Comparison of ENCODE assay signal across 8 cellular contexts in the genomic region with DNA sequence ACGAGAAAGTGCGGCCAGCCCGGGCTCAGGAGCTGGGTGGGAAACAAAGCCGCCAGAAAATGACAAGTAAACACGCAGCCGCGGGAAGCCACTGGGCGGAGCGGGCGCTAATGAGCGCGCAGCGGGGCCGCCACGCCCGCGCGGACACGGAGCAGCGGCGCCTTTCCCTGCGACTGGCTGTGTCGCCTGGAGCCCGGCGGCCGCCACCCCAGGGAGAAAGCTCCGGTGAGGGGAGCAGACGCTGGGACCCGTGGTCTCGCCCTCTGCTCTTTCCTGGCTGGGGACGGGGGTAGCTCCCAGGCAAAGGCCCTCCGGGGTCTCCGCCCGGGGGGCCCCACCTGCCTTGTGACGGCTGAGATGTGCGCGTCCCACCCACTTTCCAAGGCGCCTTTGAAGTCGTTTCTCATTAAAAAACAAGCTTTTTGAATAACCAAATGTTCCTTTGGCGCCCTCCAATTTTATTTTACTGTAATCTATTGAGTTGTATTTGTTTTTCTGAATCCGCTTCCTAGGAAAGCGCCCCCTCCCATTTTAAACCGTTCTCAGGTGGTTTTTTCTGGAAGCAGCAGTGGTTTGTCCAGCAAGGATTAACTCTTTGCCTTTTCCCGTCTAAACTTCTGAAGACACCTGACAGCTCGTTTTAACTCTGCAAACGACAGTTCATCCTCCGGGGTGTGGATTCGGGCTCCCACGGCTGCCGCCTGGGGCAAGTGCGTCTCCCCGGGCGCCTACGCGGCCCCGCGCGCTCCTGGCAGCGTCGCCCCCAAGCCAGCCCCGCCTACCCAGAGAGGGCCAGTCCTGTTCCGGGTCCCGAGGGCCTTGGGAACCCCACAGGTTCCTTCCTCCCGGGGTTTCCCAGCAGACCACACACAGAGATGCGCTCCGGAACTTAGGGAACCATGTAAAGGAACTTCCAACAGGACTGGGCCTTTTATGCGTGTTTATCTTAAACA. TPM values are rescaled to one million over a fixed set of nuclear protein-coding genes. Genes with fewer than 3 reads are reported as not detected.
DNase-seq lines count a peak whose midpoint lies in the region; ATAC-seq and TF ChIP-seq lines count a peak whose summit lies in the region.

No MANE protein-coding gene starts in this region.

- TF ChIP-seq CTCF in CD8-positive, alpha-beta T cell (IDR thresholded peaks at IDR 0.05), result no peak

- H3K27me3 Mint-ChIP-seq in CD8-positive, alpha-beta T cell (ENCODE audit: low read depth), result no peaks in the 10 kb centered on the region

- no peaks in the 10 kb centered on the region for H3K36me3 Mint-ChIP-seq in CD8-positive, alpha-beta T cell

- POLR2A ChIA-PET in CD8-positive, alpha-beta T cell (lab: Charles Lee), result interaction anchor here (0.9 to 1.6 kb wide), 3 partner anchors 10 to 33 kb away, joined by 3 to 5 read pairs (median 3); no protein-coding TSS in a partner anchor

- peak; percentile 35 for ATAC-seq in CD8-positive, alpha-beta T cell
- ATAC-seq in HG03342 (IDR thresholded peaks at IDR 0.05; ENCODE audit: unreplicated experiment), result peak; percentile 47
- no peak for ATAC-seq in GM19397 (IDR thresholded peaks at IDR 0.05; ENCODE audit: unreplicated experiment)
- ATAC-seq in GM21825 (IDR thresholded peaks at IDR 0.05; ENCODE audit: unreplicated experiment), result no peak

- H3K4me3 ChIP-seq in CD8-positive, alpha-beta T cell (ENCODE audit: low read depth, low read length), result peak overlapping the region; percentile 37
- peak overlapping the region; percentile 34 for H3K4me3 ChIP-seq in iPS-18c (ENCODE audit: insufficient read depth, low read depth, low read length)

- H3K9me3 ChIP-seq in CD8-positive, alpha-beta T cell (ENCODE audit: low read length), result no peaks in the 10 kb centered on the region
- H3K9me3 ChIP-seq in iPS-18c (ENCODE audit: control insufficient read depth, insufficient read depth, low read length), result no peaks in the 10 kb centered on the region

- no peaks in the 10 kb centered on the region for H3K36me3 ChIP-seq in CD8-positive, alpha-beta T cell (ENCODE audit: insufficient read depth, low read length)

- H3K27me3 ChIP-seq in CD8-positive, alpha-beta T cell (ENCODE audit: insufficient read depth, low read length), result peaks cover 5% of the 10 kb centered on the region

- H3K4me1 Mint-ChIP-seq in CD8-positive, alpha-beta T cell (ENCODE audit: low read depth), result peaks cover 39% of the 10 kb centered on the region

- intact Hi-C loops in CD8-positive, alpha-beta T cell (cut with DNase I, micrococcal nuclease), result no loop called here

- CTCF ChIA-PET in CD8-positive, alpha-beta T cell (lab: Charles Lee), result interaction anchor here (0.7 to 1.4 kb wide), 6 partner anchors 9 to 127 kb away, joined by 3 to 6 read pairs (median 4); no protein-coding TSS in a partner anchor

- DNase-seq in CD8-positive, alpha-beta T cell, result peak in 5 of 7 experiments; percentile 12 to 49 (median 46)
- DNase-seq in activated effector memory CD4-positive, alpha-beta T cell treated with Interleukin-2 at 50 U/mL for 16 hours, result peak; percentile 47
- peak; percentile 46 for DNase-seq in stimulated activated CD4-positive, alpha-beta T cell treated with anti-CD3 and anti-CD28 coated beads, Interleukin-4, amount 100 ng/mL, for 1 hour
- DNase-seq in NCI-H128 (lab: John Stamatoyannopoulos, UW; ENCODE audit: unreplicated experiment), result no peak

- H3K9me3 Mint-ChIP-seq in CD8-positive, alpha-beta T cell, result peaks cover 3% of the 10 kb centered on the region

- H3K27ac Mint-ChIP-seq in CD8-positive, alpha-beta T cell, result peak overlapping the region; percentile 55

- peaks cover 22% of the 10 kb centered on the region for H3K4me1 ChIP-seq in CD8-positive, alpha-beta T cell (ENCODE audit: insufficient read depth, low read length)

- no peak overlapping the region for H3K27ac ChIP-seq in CD8-positive, alpha-beta T cell (ENCODE audit: low read depth, low read length)

- peak overlapping the region; percentile 86 for H3K4me3 Mint-ChIP-seq in CD8-positive, alpha-beta T cell

RNA-seq across cellular contexts. Expression of a gene that starts 54.6 kb away (rescaled TPM):
- not detected for total RNA-seq in CD8-positive, alpha-beta T cell

Comparison
In these comparisons a context has a peak if more than half of its experiments do, and no peak if none do; other contexts are left out.
1. ATAC-seq: peak in CD8-positive, alpha-beta T cell (single experiment) and HG03342 (single experiment); none in GM19397 (single experiment) and GM21825 (single experiment).